Comparison of ENCODE assay signal across 16 cellular contexts in the genomic region with DNA sequence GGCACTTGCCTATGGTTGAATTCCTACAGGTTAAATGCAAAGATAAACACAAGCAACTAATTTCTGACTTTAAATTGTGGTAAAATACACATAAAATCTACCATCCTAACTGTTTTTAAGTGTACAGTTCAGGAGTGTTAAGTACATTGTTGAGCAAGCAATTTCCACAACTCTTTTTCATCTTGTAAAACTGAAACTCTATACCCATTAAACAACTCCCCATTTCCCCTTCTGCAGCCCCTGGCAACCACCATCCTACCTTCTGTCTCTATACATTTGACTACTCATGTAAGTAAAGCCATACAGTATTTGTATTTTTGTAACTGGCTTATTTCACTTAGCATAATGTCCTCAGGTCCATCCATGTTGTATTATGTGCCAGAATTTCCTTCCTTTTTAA. TPM values are rescaled to one million over a fixed set of nuclear protein-coding genes. Genes with fewer than 3 reads are reported as not detected.
DNase-seq lines count a peak whose midpoint lies in the region; ATAC-seq and TF ChIP-seq lines count a peak whose summit lies in the region.
"Had no signal": no experiment of that assay in that cellular context is flagged by ENCODE, and none has a peak within 500 bp of the region (broad histone marks: within the 10 kb centered on the region; RNA-seq: fewer than 3 reads in every experiment).

No MANE protein-coding gene starts in this region.

- H3K36me3 ChIP-seq in adrenal gland (replicated peaks in 1 of 2) = no peaks in the 10 kb centered on the region
- H3K36me3 ChIP-seq: BE2C, neural progenitor cell, right lobe of liver had no signal

- intact Hi-C loops in adrenal gland (cut with DNase I) = no loop called here

- H3K4me3 ChIP-seq in NB4 (ENCODE audit: low read depth, low read length) (no peak overlapping the region), adrenal gland (no peak overlapping the region)
- H3K4me3 ChIP-seq: neural progenitor cell, right lobe of liver had no signal

- no peak for TF ChIP-seq CTCF in NB4 (IDR thresholded peaks at IDR 0.05; ENCODE audit: low read depth, low read length)
- no peak for TF ChIP-seq CTCF in adrenal gland (IDR thresholded peaks at IDR 0.05)

- no peak for TF ChIP-seq POLR2A in NB4 (IDR thresholded peaks at IDR 0.05; ENCODE audit: extremely low read depth, insufficient read length)
- no peak for TF ChIP-seq POLR2A in adrenal gland (IDR thresholded peaks at IDR 0.05)

- DNase-seq in NB4 (ENCODE audit: low read depth) (peak; percentile 35), mesenteric fat pad (ENCODE audit: low spot score) (no peak), T1000 (lab: John Stamatoyannopoulos, UW) (no peak), DMS153 treated with DMSO at 0.1 percent for 48 hours (lab: John Stamatoyannopoulos, UW; ENCODE audit: unreplicated experiment) (no peak), adrenal gland (no peak)
- DNase-seq: BE2C, DMS79 treated with DMSO at 0.1 percent for 48 hours, erythroblast, hypothalamus, NCI-H146, right lobe of liver, SHP77 treated with DMSO at 0.1 percent for 48 hours had no signal

- no peaks in the 10 kb centered on the region for H3K4me1 ChIP-seq in adrenal gland (replicated peaks in 1 of 2)
- H3K4me1 ChIP-seq: BE2C, right lobe of liver had no signal

- no peaks in the 10 kb centered on the region for H3K9me3 ChIP-seq in adrenal gland (replicated peaks in 1 of 3)
- H3K9me3 ChIP-seq: BE2C, right lobe of liver had no signal

- no peaks in the 10 kb centered on the region for H3K27me3 ChIP-seq in adrenal gland
- H3K27me3 ChIP-seq: BE2C, neural progenitor cell, right lobe of liver had no signal

- no peak overlapping the region for H3K27ac ChIP-seq in adrenal gland
- H3K27ac ChIP-seq: neural progenitor cell, right lobe of liver had no signal

- ATAC-seq in GM18502 (IDR thresholded peaks at IDR 0.05; ENCODE audit: poor library complexity, unreplicated experiment) (peak; percentile 68), GM19395 (IDR thresholded peaks at IDR 0.05; ENCODE audit: unreplicated experiment) (peak; percentile 72), HG02870 (IDR thresholded peaks at IDR 0.05; ENCODE audit: unreplicated experiment) (peak; percentile 80)
- ATAC-seq: right lobe of liver had no signal

RNA-seq across cellular contexts. Expression of gene STX17, which starts 38.5 kb away (rescaled TPM):
- total RNA-seq in mesenteric fat pad = 26.1 TPM
- 10 to 100 TPM; 15.9 to 47.2 (median 31.6) TPM for total RNA-seq in adrenal gland
- 10 to 100 TPM in 1 of 3 donors, 1 to 10 TPM in 2; 5.4 to 20.4 (median 8.5) TPM for polyA plus RNA-seq in adrenal gland

RNA-seq across cellular contexts. Expression of gene NR4A3, which starts 46.3 kb away (rescaled TPM):
- total RNA-seq in mesenteric fat pad = 124 TPM
- total RNA-seq in adrenal gland = 10 to 100 TPM in 5 of 8 donors, 1 to 10 TPM in 2, under 1 TPM in 1; 0.83 to 70.8 (median 11.6) TPM
- polyA plus RNA-seq in adrenal gland = 10 to 100 TPM in 1 of 3 donors, 1 to 10 TPM in 2; 2.6 to 10.0 (median 7.6) TPM
